ENCODE assay signal across 16 cellular contexts in the genomic region with DNA sequence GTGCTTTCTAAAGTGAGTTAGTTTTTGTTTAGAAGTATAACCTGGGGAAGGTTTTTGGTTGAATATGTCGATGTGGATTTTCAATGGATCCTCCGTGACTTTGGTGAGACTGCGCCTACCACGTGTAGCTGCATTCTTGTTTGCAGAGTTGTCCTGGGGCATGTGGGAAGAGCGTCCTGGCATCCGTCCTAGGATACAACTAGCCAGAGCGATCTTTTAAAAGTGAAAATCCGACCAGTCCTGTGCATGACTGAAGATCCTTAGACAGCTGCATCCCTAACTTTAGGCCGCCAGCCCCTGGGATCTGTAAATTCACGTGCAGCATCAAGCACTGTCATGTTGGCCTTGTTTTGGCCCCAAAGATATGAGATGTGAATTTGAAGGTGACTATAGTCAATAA. TPM values are rescaled to one million over a fixed set of nuclear protein-coding genes. Genes with fewer than 3 reads are reported as not detected.
"Had no signal": no experiment of that assay in that cellular context is flagged by ENCODE, and none has a peak within 500 bp of the region (broad histone marks: within the 10 kb centered on the region; RNA-seq: fewer than 3 reads in every experiment).

No MANE protein-coding gene starts in this region.

- H3K9me3 ChIP-seq: neutrophil, right atrium auricular region had no signal

- H3K36me3 Mint-ChIP-seq: naive thymus-derived CD4-positive, alpha-beta T cell had no signal

- DNase-seq: activated CD4-positive, alpha-beta T cell treated with anti-CD3 and anti-CD28 coated beads for 1 hour; activated CD8-positive, alpha-beta T cell treated with anti-CD3 and anti-CD28 coated beads for 36 hours; activated naive CD4-positive, alpha-beta T cell treated with Interleukin-2 at 50 U/mL for 16 hours; activated naive CD8-positive, alpha-beta T cell treated with anti-CD3 and anti-CD28 coated beads, Interleukin-2, amount 50 U/mL, for 24 hours; effector CD8-positive, alpha-beta T cell; midbrain; naive thymus-derived CD4-positive, alpha-beta T cell; posterior cingulate gyrus; stimulated activated CD4-positive, alpha-beta T cell treated with anti-CD3 and anti-CD28 coated beads, Interleukin-12 subunit alpha, Interleukin-12 subunit beta, amount 100 ng/mL, for 4 hours; stimulated activated naive CD4-positive, alpha-beta T cell treated with Interleukin-2 at 50 U/mL for 16 hours; SW 1271 had no signal

- ATAC-seq: activated CD8-positive, alpha-beta T cell treated with anti-CD3 and anti-CD28 coated beads for 36 hours; activated naive CD8-positive, alpha-beta T cell treated with anti-CD3 and anti-CD28 coated beads, Interleukin-2, amount 50 U/mL, for 24 hours; naive thymus-derived CD4-positive, alpha-beta T cell had no signal

- H3K27me3 ChIP-seq: right atrium auricular region had no signal

- H3K4me1 ChIP-seq: right atrium auricular region had no signal

- H3K27ac ChIP-seq: coronary artery, neutrophil, right atrium auricular region had no signal

- H3K9me3 Mint-ChIP-seq: activated CD8-positive, alpha-beta T cell treated with anti-CD3 and anti-CD28 coated beads for 36 hours; activated naive CD8-positive, alpha-beta T cell treated with anti-CD3 and anti-CD28 coated beads, Interleukin-2, amount 50 U/mL, for 24 hours; activated T-helper 1 cell treated with anti-CD3 and anti-CD28 coated beads, Interleukin-12 subunit alpha, Interleukin-12 subunit beta, Interleukin-2, Interleukin-4 antibody, amounts not matched to agents 30 ng/mL and 10 ng/mL and 1 ng/mL, durations not matched to agents 14 hours and 24 hours and 36 hours; naive thymus-derived CD4-positive, alpha-beta T cell; T-helper 2 cell treated with Interferon-gamma antibody and Interleukin-4, amounts not matched to agents 5 μg/mL and 100 μg/mL, for 36 hours had no signal

- H3K4me3 ChIP-seq: coronary artery, right atrium auricular region had no signal

- H3K36me3 ChIP-seq: neutrophil, right atrium auricular region had no signal

- H3K4me3 Mint-ChIP-seq: activated CD8-positive, alpha-beta T cell treated with anti-CD3 and anti-CD28 coated beads for 36 hours; activated naive CD8-positive, alpha-beta T cell treated with anti-CD3 and anti-CD28 coated beads, Interleukin-2, amount 50 U/mL, for 24 hours; activated T-helper 1 cell treated with anti-CD3 and anti-CD28 coated beads, Interleukin-12 subunit alpha, Interleukin-12 subunit beta, Interleukin-2, Interleukin-4 antibody, amounts not matched to agents 30 ng/mL and 10 ng/mL and 1 ng/mL, durations not matched to agents 14 hours and 24 hours and 36 hours; naive thymus-derived CD4-positive, alpha-beta T cell; T-helper 2 cell treated with Interferon-gamma antibody and Interleukin-4, amounts not matched to agents 5 μg/mL and 100 μg/mL, for 36 hours had no signal

- H3K27ac Mint-ChIP-seq: activated CD8-positive, alpha-beta T cell treated with anti-CD3 and anti-CD28 coated beads for 36 hours; activated naive CD8-positive, alpha-beta T cell treated with anti-CD3 and anti-CD28 coated beads, Interleukin-2, amount 50 U/mL, for 24 hours; activated T-helper 1 cell treated with anti-CD3 and anti-CD28 coated beads, Interleukin-12 subunit alpha, Interleukin-12 subunit beta, Interleukin-2, Interleukin-4 antibody, amounts not matched to agents 30 ng/mL and 10 ng/mL and 1 ng/mL, durations not matched to agents 14 hours and 24 hours and 36 hours; naive thymus-derived CD4-positive, alpha-beta T cell; T-helper 2 cell treated with Interferon-gamma antibody and Interleukin-4, amounts not matched to agents 5 μg/mL and 100 μg/mL, for 36 hours had no signal

RNA-seq across cellular contexts. Expression of gene THY1, which starts 22.4 kb away (rescaled TPM):
- polyA plus RNA-seq: naive thymus-derived CD4-positive, alpha-beta T cell had no signal
